In genomic region chr5:14685757-14686156, GRCh38 we compare ENCODE assay signal across 8 cellular contexts. TPM values are rescaled to one million over a fixed set of nuclear protein-coding genes. Genes with fewer than 3 reads are reported as not detected.
DNase-seq lines count a peak whose midpoint lies in the region; ATAC-seq and TF ChIP-seq lines count a peak whose summit lies in the region.

No MANE protein-coding gene starts in this region.

- H3K27ac ChIP-seq in GM23338 (ENCODE audit: low read depth) (no peak overlapping the region), ascending aorta (no peak overlapping the region), right cardiac atrium (ENCODE audit: low read length) (peak overlapping the region; percentile 57), spleen (no peak overlapping the region)

- WGBS in right cardiac atrium = 38% methylated on average over 6 of the region's 6 CpGs
- 29 to 43% (median 37%) methylated on average over 6 of the region's 6 CpGs for WGBS in spleen, 5 donors

- H3K4me3 ChIP-seq in GM23338 (no peak overlapping the region), ascending aorta (no peak overlapping the region), right cardiac atrium (ENCODE audit: low read length) (no peak overlapping the region), spleen (no peak overlapping the region)

- no peak overlapping the region for H2AFZ ChIP-seq in GM23338

- H3K9me3 ChIP-seq in ascending aorta = peaks cover 0 to 5% of the 10 kb centered on the region in 2 donors
- peaks cover 7% of the 10 kb centered on the region for H3K9me3 ChIP-seq in right cardiac atrium (ENCODE audit: control insufficient read depth, low read length)
- H3K9me3 ChIP-seq in spleen = peaks cover 0 to 11% (median 9%) of the 10 kb centered on the region in 8 donors

- no peak overlapping the region for H3K27ac Mint-ChIP-seq in GM23338

- no peak overlapping the region for H3K4me2 ChIP-seq in GM23338

- DNase-seq in activated T-cell treated with anti-CD3 and anti-CD28 coated beads for 1 hour (ENCODE audit: low read depth) = peak; percentile 11
- no peak for DNase-seq in activated T-cell treated with anti-CD3 and anti-CD28 coated beads for 4 hours
- peak; percentile 72 for DNase-seq in GM23338 (ENCODE audit: low spot score)
- DNase-seq in KBM-7 = peak; percentile 62
- peak; percentile 32 for DNase-seq in RPMI8226
- DNase-seq in ascending aorta (ENCODE audit: low spot score in 2 of 2) = no peak
- DNase-seq in right cardiac atrium = peak in 1 of 3 donors; percentile 43
- peak; percentile 70 for DNase-seq in spleen

- in situ Hi-C loops in KBM-7 (cut with MboI; ENCODE audit: low pct_unique_long_range_greater_than_20kb, low sequenced_read_pairs) = no loop called here

- intact Hi-C loops in ascending aorta (cut with DNase I) = loop anchor here (2.0 kb wide), 2 partner anchors 41 to 317 kb away; no protein-coding TSS in a partner anchor
- intact Hi-C loops in right cardiac atrium (cut with DNase I) = loop anchor here in 2 of 4 donors (10.0 kb wide), 1 partner anchor 329 kb away; no protein-coding TSS in a partner anchor
- intact Hi-C loops in spleen (cut with DNase I; ENCODE audit: low total_unique reads) = no loop called here

- H3K9me2 ChIP-seq in GM23338 (ENCODE audit: insufficient read depth) = no peaks in the 10 kb centered on the region

- peaks cover 4% of the 10 kb centered on the region; the same call in 1 of the 2 replicates for H3K79me2 ChIP-seq in GM23338 (replicated peaks; ENCODE audit: insufficient read depth)

- ATAC-seq in GM23338 (peak; percentile 88), right cardiac atrium (peak in 1 of 2 donors; percentile 54)

- H3K27me3 ChIP-seq in GM23338 (ENCODE audit: insufficient read depth) (no peaks in the 10 kb centered on the region), ascending aorta (no peaks in the 10 kb centered on the region), right cardiac atrium (ENCODE audit: control insufficient read depth, insufficient read depth) (no peaks in the 10 kb centered on the region), spleen (replicated peaks in 1 of 7) (no peaks in the 10 kb centered on the region)

- no peaks in the 10 kb centered on the region for H3F3A ChIP-seq in GM23338 (replicated peaks; ENCODE audit: low read depth)

- peaks cover 56% of the 10 kb centered on the region for H3K36me3 Mint-ChIP-seq in GM23338 (ENCODE audit: low read depth)

- TF ChIP-seq POLR2A in spleen (IDR thresholded peaks at IDR 0.05) = no peak

- peaks cover 39% of the 10 kb centered on the region for H3K36me3 ChIP-seq in GM23338 (ENCODE audit: insufficient read depth)
- H3K36me3 ChIP-seq in ascending aorta = peaks cover 31 to 51% of the 10 kb centered on the region in 2 donors
- H3K36me3 ChIP-seq in spleen = peaks cover 12 to 98% (median 78%) of the 10 kb centered on the region in 6 donors

- H4K20me1 ChIP-seq in GM23338 (replicated peaks; ENCODE audit: insufficient read depth) = no peaks in the 10 kb centered on the region

- peaks cover 4% of the 10 kb centered on the region; the same call in 2 of the 3 replicates for H3K4me1 Mint-ChIP-seq in GM23338

- H3K27me3 Mint-ChIP-seq in GM23338 (ENCODE audit: insufficient read depth, low read depth, poor library complexity) = peaks cover 1% of the 10 kb centered on the region

- TF ChIP-seq CTCF in GM23338 (conservative IDR thresholded peaks at IDR 0.05; ENCODE audit: low read depth in 2 of 2) = peak; percentile 74 to 76
- TF ChIP-seq CTCF in ascending aorta (IDR thresholded peaks at IDR 0.05) = peak; percentile 69 to 79 (median 72)
- TF ChIP-seq CTCF in spleen (IDR thresholded peaks at IDR 0.05 in 8 of 11, conservative IDR thresholded peaks at IDR 0.05 in 3 of 11) = peak; percentile 24 to 66 (median 59)

- no peak overlapping the region for H3K4me3 Mint-ChIP-seq in GM23338

- no peaks in the 10 kb centered on the region for H3K4me1 ChIP-seq in GM23338 (ENCODE audit: insufficient read depth)
- peaks cover 0 to 28% of the 10 kb centered on the region in 2 donors for H3K4me1 ChIP-seq in ascending aorta
- H3K4me1 ChIP-seq in right cardiac atrium (ENCODE audit: control insufficient read depth, insufficient read depth, low read length) = no peaks in the 10 kb centered on the region
- H3K4me1 ChIP-seq in spleen = peaks cover 0 to 16% (median 8%) of the 10 kb centered on the region in 6 donors

- no peaks in the 10 kb centered on the region for H3K9me3 Mint-ChIP-seq in GM23338

TF ChIP-seq in GM23338, 12 proteins besides CTCF, POLR2A, EP300 and RAD21 (continues in another document):
- TF ChIP-seq EZH2phosphoT487 (IDR thresholded peaks at IDR 0.05; ENCODE audit: unreplicated experiment) (no peak), ZNF462 (CRISPR knock-in tag; IDR thresholded peaks at IDR 0.05) (no peak), ETS1 (IDR thresholded peaks at IDR 0.05) (no peak), NANOG (IDR thresholded peaks at IDR 0.05; ENCODE audit: borderline replicate concordance) (no peak), STAT1 (IDR thresholded peaks at IDR 0.05; ENCODE audit: unreplicated experiment) (no peak), CREB1 (CRISPR knock-in tag; IDR thresholded peaks at IDR 0.05; ENCODE audit: low read depth) (no peak), EZH2 (IDR thresholded peaks at IDR 0.05; ENCODE audit: low read depth, unreplicated experiment) (no peak), ZNF114 (CRISPR knock-in tag; IDR thresholded peaks at IDR 0.05) (no peak), POLR2AphosphoS5 (IDR thresholded peaks at IDR 0.05; ENCODE audit: low read depth) (no peak)

RNA-seq across cellular contexts. Expression of gene OTULIN, which starts 21.2 kb away (rescaled TPM):
- 19.2 and 43.9 TPM in 2 replicates for total RNA-seq in GM23338 (2014; rRNA removed; shearing (Covaris generic))
- 21.2 and 24.3 TPM in 2 replicates for polyA plus RNA-seq in GM23338 (2016; fragmentation: Nextera tagmentation; extraction: Ambion mirVana)
- total RNA-seq in ascending aorta = 56.9 TPM
- 10 to 100 TPM; 18.2 to 20.4 (median 19.2) TPM for total RNA-seq in right cardiac atrium
- polyA plus RNA-seq in right cardiac atrium = 6.0 TPM
- 10 to 100 TPM; 30.1 to 53.7 (median 38.0) TPM for total RNA-seq in spleen
- 1 to 10 TPM; 2.7 to 7.7 (median 4.7) TPM for polyA plus RNA-seq in spleen

Comparison
In these comparisons a context has a peak if more than half of its experiments do, and no peak if none do; other contexts are left out.
1. DNase-seq: peak in activated T-cell treated with anti-CD3 and anti-CD28 coated beads for 1 hour (single experiment), GM23338 (single experiment), KBM-7 (single experiment), RPMI8226 (single experiment) and spleen (single experiment); none in activated T-cell treated with anti-CD3 and anti-CD28 coated beads for 4 hours (single experiment) and ascending aorta (0 of 2).
2. Peak in every context shown above with its lines, with median percentiles within 50 percentile points of each other: CTCF ChIP-seq.